ENCODE assay signal across 14 cellular contexts in genomic region chr9:116549786-116550660, GRCh38.
DNase-seq lines count a peak whose midpoint lies in the region; ATAC-seq and TF ChIP-seq lines count a peak whose summit lies in the region.
"Had no signal": no experiment of that assay in that cellular context is flagged by ENCODE, and none has a peak within 500 bp of the region (broad histone marks: within the 10 kb centered on the region; RNA-seq: fewer than 3 reads in every experiment).

No MANE protein-coding gene starts in this region.

- POLR2A ChIA-PET in OCI-LY7 (lab: Charles Lee), result no interaction called here

- in situ Hi-C loops in brain microvascular endothelial cell (cut with HindIII; ENCODE audit: low pct_ligation_motif_present, low sequenced_read_pairs), result no loop called here

- H3K27ac ChIP-seq in brain microvascular endothelial cell, result peak overlapping the region; percentile 41
- H3K27ac ChIP-seq in psoas muscle, result peak overlapping the region; percentile 11
- H3K27ac ChIP-seq in OCI-LY7 (ENCODE audit: low read depth, low read length, poor library complexity, severe bottlenecking), result no peak overlapping the region

- H3K27me3 Mint-ChIP-seq in progenitor cell of endocrine pancreas, result no peaks in the 10 kb centered on the region
- H3K27me3 Mint-ChIP-seq: activated CD8-positive, alpha-beta T cell treated with anti-CD3 and anti-CD28 coated beads for 36 hours; activated naive CD8-positive, alpha-beta T cell treated with anti-CD3 and anti-CD28 coated beads, Interleukin-2, amount 50 U/mL, for 24 hours had no signal

- H3K9ac ChIP-seq in Loucy (ENCODE audit: low read depth, low read length, poor library complexity, severe bottlenecking), result no peak overlapping the region

- H3K79me2 ChIP-seq in Loucy (ENCODE audit: insufficient read depth, low read length) (no peaks in the 10 kb centered on the region), OCI-LY7 (ENCODE audit: insufficient read depth, low read depth, low read length) (no peaks in the 10 kb centered on the region)

- TF ChIP-seq CTCF in Loucy (conservative IDR thresholded peaks at IDR 0.05; ENCODE audit: low read length) (no peak), brain microvascular endothelial cell (IDR thresholded peaks at IDR 0.05; ENCODE audit: low read depth, low read length, missing control alignments) (no peak), psoas muscle (IDR thresholded peaks at IDR 0.05) (no peak), OCI-LY7 (conservative IDR thresholded peaks at IDR 0.05; ENCODE audit: low read length) (no peak), progenitor cell of endocrine pancreas (IDR thresholded peaks at IDR 0.05; ENCODE audit: unreplicated experiment) (no peak)

- no peak overlapping the region for H2AFZ ChIP-seq in Loucy (ENCODE audit: low read length)
- H2AFZ ChIP-seq in OCI-LY7 (ENCODE audit: low read length), result no peak overlapping the region

- H3K9me3 Mint-ChIP-seq in progenitor cell of endocrine pancreas (ENCODE audit: low read depth), result no peaks in the 10 kb centered on the region
- H3K9me3 Mint-ChIP-seq: activated CD8-positive, alpha-beta T cell treated with anti-CD3 and anti-CD28 coated beads for 36 hours; activated naive CD8-positive, alpha-beta T cell treated with anti-CD3 and anti-CD28 coated beads, Interleukin-2, amount 50 U/mL, for 24 hours; activated T-helper 1 cell treated with anti-CD3 and anti-CD28 coated beads, Interleukin-12 subunit alpha, Interleukin-12 subunit beta, Interleukin-2, Interleukin-4 antibody, amounts not matched to agents 30 ng/mL and 10 ng/mL and 1 ng/mL, durations not matched to agents 14 hours and 24 hours and 36 hours had no signal

- intact Hi-C loops in psoas muscle (cut with DNase I), result no loop called here
- intact Hi-C loops in OCI-LY7 (cut with micrococcal nuclease; ENCODE audit: unreplicated experiment), result no loop called here

- H3K36me3 Mint-ChIP-seq in progenitor cell of endocrine pancreas (ENCODE audit: insufficient read depth), result no peaks in the 10 kb centered on the region

- H4K20me1 ChIP-seq in Loucy (ENCODE audit: insufficient read depth, low read length, poor library complexity, severe bottlenecking) (no peaks in the 10 kb centered on the region), OCI-LY7 (ENCODE audit: insufficient read depth, low read length) (no peaks in the 10 kb centered on the region)

- H3K9me3 ChIP-seq in Loucy (ENCODE audit: insufficient read depth, low read depth, low read length) (no peaks in the 10 kb centered on the region), psoas muscle (no peaks in the 10 kb centered on the region), OCI-LY7 (ENCODE audit: low read length) (no peaks in the 10 kb centered on the region)

- H3K4me2 ChIP-seq in Loucy (ENCODE audit: low read depth, low read length, poor library complexity, severe bottlenecking), result peak overlapping the region; percentile 53
- H3K4me2 ChIP-seq in OCI-LY7 (ENCODE audit: low read length), result no peak overlapping the region

- no peak overlapping the region for H3K4me3 ChIP-seq in Loucy (ENCODE audit: low read length, poor library complexity, severe bottlenecking)
- no peak overlapping the region for H3K4me3 ChIP-seq in brain microvascular endothelial cell (ENCODE audit: low read depth, low read length)
- H3K4me3 ChIP-seq in psoas muscle, result no peak overlapping the region
- H3K4me3 ChIP-seq in OCI-LY7 (ENCODE audit: low read depth, low read length, poor library complexity, severe bottlenecking), result no peak overlapping the region

- DNase-seq in brain microvascular endothelial cell, result no peak
- DNase-seq in psoas muscle, result no peak
- no peak for DNase-seq in activated CD4-positive, alpha-beta T cell treated with anti-CD3 and anti-CD28 coated beads, Interleukin-2, amount 50 U/mL, for 48 hours
- no peak for DNase-seq in OCI-LY7 (ENCODE audit: low spot score)
- DNase-seq in progenitor cell of endocrine pancreas (ENCODE audit: low spot score, unreplicated experiment), result no peak
- DNase-seq: activated CD8-positive, alpha-beta T cell treated with anti-CD3 and anti-CD28 coated beads for 36 hours; AML-193; NCI-H1694; NCI-H524 had no signal

- H3K27me3 ChIP-seq in Loucy (ENCODE audit: insufficient read depth, low read length, poor library complexity, severe bottlenecking) (no peaks in the 10 kb centered on the region), brain microvascular endothelial cell (replicated peaks) (no peaks in the 10 kb centered on the region), psoas muscle (ENCODE audit: insufficient read depth in 3 of 3, low read length in 2 of 3) (no peaks in the 10 kb centered on the region)

- WGBS in psoas muscle, 3 donors, result 56 to 75% (median 71%) methylated on average over 5 of the region's 5 CpGs

- H3K4me1 Mint-ChIP-seq in progenitor cell of endocrine pancreas (ENCODE audit: low read depth), result peaks cover 9% of the 10 kb centered on the region

- H3K9me2 ChIP-seq in Loucy (replicated peaks; ENCODE audit: low read depth, low read length) (no peaks in the 10 kb centered on the region), OCI-LY7 (ENCODE audit: insufficient read depth, low read length) (no peaks in the 10 kb centered on the region)

- H3K27ac Mint-ChIP-seq in progenitor cell of endocrine pancreas, result no peak overlapping the region
- H3K27ac Mint-ChIP-seq: activated CD8-positive, alpha-beta T cell treated with anti-CD3 and anti-CD28 coated beads for 36 hours; activated naive CD8-positive, alpha-beta T cell treated with anti-CD3 and anti-CD28 coated beads, Interleukin-2, amount 50 U/mL, for 24 hours; activated T-helper 1 cell treated with anti-CD3 and anti-CD28 coated beads, Interleukin-12 subunit alpha, Interleukin-12 subunit beta, Interleukin-2, Interleukin-4 antibody, amounts not matched to agents 30 ng/mL and 10 ng/mL and 1 ng/mL, durations not matched to agents 14 hours and 24 hours and 36 hours had no signal

- no peaks in the 10 kb centered on the region for H3K36me3 ChIP-seq in Loucy (ENCODE audit: insufficient read depth, low read length)
- no peaks in the 10 kb centered on the region for H3K36me3 ChIP-seq in brain microvascular endothelial cell (replicated peaks)
- H3K36me3 ChIP-seq in psoas muscle (ENCODE audit: insufficient read depth in 1 of 2, low read depth in 1 of 2), result no peaks in the 10 kb centered on the region
- no peaks in the 10 kb centered on the region for H3K36me3 ChIP-seq in OCI-LY7 (ENCODE audit: insufficient read depth, low read length)

- ATAC-seq in GM18511 (IDR thresholded peaks at IDR 0.05; ENCODE audit: unreplicated experiment) (peak; percentile 52), psoas muscle (peak in 1 of 4 donors; percentile 3), GM18868 (IDR thresholded peaks at IDR 0.05; ENCODE audit: unreplicated experiment) (no peak)
- ATAC-seq: activated CD8-positive, alpha-beta T cell treated with anti-CD3 and anti-CD28 coated beads for 36 hours had no signal

- no TSS peak for BruUV-seq in OCI-LY7 (replicated peaks; lab: Mats Ljungman, UMichigan)

- CTCF ChIA-PET in OCI-LY7 (lab: Charles Lee; ENCODE audit: unreplicated experiment), result no interaction called here

- H3K4me1 ChIP-seq in Loucy (ENCODE audit: insufficient read depth, low read length, poor library complexity, severe bottlenecking), result peaks cover 15% of the 10 kb centered on the region
- H3K4me1 ChIP-seq in psoas muscle, result peaks cover 16% of the 10 kb centered on the region
- no peaks in the 10 kb centered on the region for H3K4me1 ChIP-seq in OCI-LY7 (ENCODE audit: insufficient read depth, low read length, poor library complexity, severe bottlenecking)

- H3F3A ChIP-seq in Loucy (ENCODE audit: low read depth), result no peaks in the 10 kb centered on the region

- no peak overlapping the region for H3K4me3 Mint-ChIP-seq in progenitor cell of endocrine pancreas (ENCODE audit: low read depth)
- H3K4me3 Mint-ChIP-seq: activated CD8-positive, alpha-beta T cell treated with anti-CD3 and anti-CD28 coated beads for 36 hours; activated naive CD8-positive, alpha-beta T cell treated with anti-CD3 and anti-CD28 coated beads, Interleukin-2, amount 50 U/mL, for 24 hours; activated T-helper 1 cell treated with anti-CD3 and anti-CD28 coated beads, Interleukin-12 subunit alpha, Interleukin-12 subunit beta, Interleukin-2, Interleukin-4 antibody, amounts not matched to agents 30 ng/mL and 10 ng/mL and 1 ng/mL, durations not matched to agents 14 hours and 24 hours and 36 hours had no signal
